8 cellular contexts compared by ENCODE assay signal in the genomic region with DNA sequence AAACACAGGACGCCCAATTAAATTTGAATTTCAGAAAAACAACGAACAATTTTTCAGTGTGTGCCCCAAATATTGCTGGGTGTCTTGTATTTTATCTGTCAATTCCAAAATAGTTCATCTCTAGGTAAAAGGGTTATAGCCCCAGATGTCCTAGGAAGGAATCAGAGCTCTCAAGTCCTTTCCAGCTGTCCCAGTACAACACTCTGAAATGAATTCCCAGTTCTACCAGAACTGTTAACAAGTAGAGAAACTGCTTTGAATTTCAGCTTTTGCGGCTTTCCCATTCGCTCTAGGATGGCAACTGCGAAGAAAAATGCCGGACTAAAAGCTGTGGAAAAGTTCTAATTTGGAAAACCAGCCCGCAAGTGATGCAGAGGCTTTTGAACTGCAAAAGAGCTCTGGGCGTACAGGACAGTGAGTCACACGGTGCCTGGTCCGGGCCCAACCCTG. TPM values are rescaled to one million over a fixed set of nuclear protein-coding genes. Genes with fewer than 3 reads are reported as not detected.
DNase-seq lines count a peak whose midpoint lies in the region; ATAC-seq, FAIRE-seq and TF ChIP-seq lines count a peak whose summit lies in the region.

No MANE protein-coding gene starts in this region.

- CTCF ChIA-PET in CD8-positive, alpha-beta T cell (lab: Charles Lee): no interaction called here

- peak overlapping the region; percentile 74 for H3K27ac ChIP-seq in CD8-positive, alpha-beta T cell (ENCODE audit: low read depth, low read length)
- H3K27ac ChIP-seq in epithelial cell of prostate (peak overlapping the region; percentile 79), pancreas (peak overlapping the region; percentile 59 to 97 (median 92))

- 50 to 57% methylated on average over 10 of the region's 10 CpGs for WGBS in pancreas, 2 donors

- peak overlapping the region; percentile 89 for H3K27ac Mint-ChIP-seq in CD8-positive, alpha-beta T cell

- no peaks in the 10 kb centered on the region for H3K27me3 ChIP-seq in CD8-positive, alpha-beta T cell (ENCODE audit: insufficient read depth, low read length)
- no peaks in the 10 kb centered on the region for H3K27me3 ChIP-seq in pancreas

- peaks cover 15% of the 10 kb centered on the region for H3K36me3 Mint-ChIP-seq in CD8-positive, alpha-beta T cell

- H3K36me3 ChIP-seq in CD8-positive, alpha-beta T cell (ENCODE audit: insufficient read depth, low read length): no peaks in the 10 kb centered on the region
- no peaks in the 10 kb centered on the region for H3K36me3 ChIP-seq in pancreas

- no peak for DNase-seq in CD8-positive, alpha-beta T cell
- DNase-seq in epithelial cell of prostate (ENCODE audit: low read depth, low spot score): no peak
- DNase-seq in pancreas: no peak
- DNase-seq in NCI-H1436 treated with DMSO at 0.1 percent for 48 hours (lab: John Stamatoyannopoulos, UW): no peak
- DNase-seq in putamen (ENCODE audit: low spot score): no peak
- no peak for DNase-seq in EL
- DNase-seq in epidermal melanocyte (ENCODE audit: insufficient read length, low spot score): no peak

- intact Hi-C loops in CD8-positive, alpha-beta T cell (cut with DNase I, micrococcal nuclease): loop anchor here (1.0 to 5.0 kb wide), 8 partner anchors 89 to 871 kb away; a partner anchor contains a TSS
- intact Hi-C loops in pancreas (cut with DNase I): no loop called here

- ATAC-seq in CD8-positive, alpha-beta T cell: peak; percentile 1
- ATAC-seq in pancreas: no peak

- H3K4me1 Mint-ChIP-seq in CD8-positive, alpha-beta T cell (ENCODE audit: low read depth): peaks cover 32% of the 10 kb centered on the region

- no peak for FAIRE-seq in pancreas (lab: Jason Lieb, UNC)

- H3K4me1 ChIP-seq in CD8-positive, alpha-beta T cell (ENCODE audit: insufficient read depth, low read length): peaks cover 39% of the 10 kb centered on the region
- H3K4me1 ChIP-seq in pancreas: peaks cover 12 to 33% (median 33%) of the 10 kb centered on the region in 3 donors

- peak overlapping the region; percentile 94 for H3K4me3 Mint-ChIP-seq in CD8-positive, alpha-beta T cell

- no peaks in the 10 kb centered on the region for H3K9me3 Mint-ChIP-seq in CD8-positive, alpha-beta T cell

- no peak for TF ChIP-seq CTCF in CD8-positive, alpha-beta T cell (IDR thresholded peaks at IDR 0.05)
- TF ChIP-seq CTCF in pancreas (IDR thresholded peaks at IDR 0.05): no peak

- no peaks in the 10 kb centered on the region for H3K27me3 Mint-ChIP-seq in CD8-positive, alpha-beta T cell (ENCODE audit: low read depth)

- POLR2A ChIA-PET in CD8-positive, alpha-beta T cell (lab: Charles Lee): no interaction called here

- peak overlapping the region; percentile 92 for H3K4me3 ChIP-seq in CD8-positive, alpha-beta T cell (ENCODE audit: low read depth, low read length)
- H3K4me3 ChIP-seq in pancreas: peak overlapping the region in 1 of 4 donors; percentile 97

- no peaks in the 10 kb centered on the region for H3K9me3 ChIP-seq in CD8-positive, alpha-beta T cell (ENCODE audit: low read length)
- no peaks in the 10 kb centered on the region for H3K9me3 ChIP-seq in pancreas

TF ChIP-seq in PFSK-1, 5 proteins besides CTCF, POLR2A, EP300 and RAD21:
- TF ChIP-seq, protein P1, sequence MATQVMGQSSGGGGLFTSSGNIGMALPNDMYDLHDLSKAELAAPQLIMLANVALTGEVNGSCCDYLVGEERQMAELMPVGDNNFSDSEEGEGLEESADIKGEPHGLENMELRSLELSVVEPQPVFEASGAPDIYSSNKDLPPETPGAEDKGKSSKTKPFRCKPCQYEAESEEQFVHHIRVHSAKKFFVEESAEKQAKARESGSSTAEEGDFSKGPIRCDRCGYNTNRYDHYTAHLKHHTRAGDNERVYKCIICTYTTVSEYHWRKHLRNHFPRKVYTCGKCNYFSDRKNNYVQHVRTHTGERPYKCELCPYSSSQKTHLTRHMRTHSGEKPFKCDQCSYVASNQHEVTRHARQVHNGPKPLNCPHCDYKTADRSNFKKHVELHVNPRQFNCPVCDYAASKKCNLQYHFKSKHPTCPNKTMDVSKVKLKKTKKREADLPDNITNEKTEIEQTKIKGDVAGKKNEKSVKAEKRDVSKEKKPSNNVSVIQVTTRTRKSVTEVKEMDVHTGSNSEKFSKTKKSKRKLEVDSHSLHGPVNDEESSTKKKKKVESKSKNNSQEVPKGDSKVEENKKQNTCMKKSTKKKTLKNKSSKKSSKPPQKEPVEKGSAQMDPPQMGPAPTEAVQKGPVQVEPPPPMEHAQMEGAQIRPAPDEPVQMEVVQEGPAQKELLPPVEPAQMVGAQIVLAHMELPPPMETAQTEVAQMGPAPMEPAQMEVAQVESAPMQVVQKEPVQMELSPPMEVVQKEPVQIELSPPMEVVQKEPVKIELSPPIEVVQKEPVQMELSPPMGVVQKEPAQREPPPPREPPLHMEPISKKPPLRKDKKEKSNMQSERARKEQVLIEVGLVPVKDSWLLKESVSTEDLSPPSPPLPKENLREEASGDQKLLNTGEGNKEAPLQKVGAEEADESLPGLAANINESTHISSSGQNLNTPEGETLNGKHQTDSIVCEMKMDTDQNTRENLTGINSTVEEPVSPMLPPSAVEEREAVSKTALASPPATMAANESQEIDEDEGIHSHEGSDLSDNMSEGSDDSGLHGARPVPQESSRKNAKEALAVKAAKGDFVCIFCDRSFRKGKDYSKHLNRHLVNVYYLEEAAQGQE (IDR thresholded peaks at IDR 0.05; ENCODE audit: insufficient read depth in 1 of 2, low read depth in 2 of 2, low read length in 2 of 2): no peak
- TF ChIP-seq FOXP2 (optimal IDR thresholded peaks at IDR 0.05; ENCODE audit: borderline replicate concordance, extremely low read depth, extremely low read length, insufficient read depth): no peak
- TF ChIP-seq SIN3A (IDR thresholded peaks at IDR 0.05; ENCODE audit: borderline replicate concordance, insufficient read depth, low read length): 0 out of 2 replicates have a peak, but pooled peaks have one; percentile 14
- no peak for TF ChIP-seq POLR2AphosphoS5 (IDR thresholded peaks at IDR 0.05; ENCODE audit: low read depth, low read length)
- no peak for TF ChIP-seq TAF1 (IDR thresholded peaks at IDR 0.05; ENCODE audit: borderline replicate concordance, insufficient read depth, low read length)

RNA-seq across cellular contexts. Expression of a gene that starts 0.5 kb away (rescaled TPM):
- 10 to 100 TPM; 40.5 to 52.2 TPM for total RNA-seq in CD8-positive, alpha-beta T cell
- 26.6 TPM for polyA plus RNA-seq in PFSK-1 (2012; ENCODE audit: insufficient read length, low read depth)
- total RNA-seq in pancreas: 10 to 100 TPM; 33.6 to 50.9 (median 41.7) TPM
- 10 to 100 TPM; 17.4 to 19.5 TPM for polyA plus RNA-seq in pancreas

Comparison
In these comparisons a context has a peak if more than half of its experiments do, and no peak if none do; other contexts are left out.
1. intact Hi-C loops: an anchor here in CD8-positive, alpha-beta T cell (1.0 to 5.0 kb wide); none called in pancreas.